ENCODE assay signal across 24 cellular contexts in the genomic region with DNA sequence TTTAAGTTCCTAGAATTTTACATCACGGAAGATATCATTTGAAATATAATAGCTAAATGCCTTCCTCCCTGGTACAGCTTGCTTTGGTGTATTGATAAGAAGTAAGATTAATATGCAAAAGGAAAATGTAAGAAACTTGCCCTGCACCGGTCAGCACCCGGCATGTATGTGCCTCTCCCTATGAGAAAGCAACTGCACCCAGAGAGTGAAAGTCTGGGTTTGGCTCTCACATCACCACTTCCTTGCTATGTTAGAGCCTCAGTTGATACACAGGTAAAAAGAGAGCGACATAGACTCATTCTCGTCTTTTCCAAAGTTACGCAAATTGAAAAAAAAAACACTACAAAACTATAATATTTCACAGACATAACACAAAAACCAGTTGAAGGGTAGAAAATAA.
DNase-seq lines count a peak whose midpoint lies in the region; ATAC-seq and TF ChIP-seq lines count a peak whose summit lies in the region.
"Had no signal": no experiment of that assay in that cellular context is flagged by ENCODE, and none has a peak within 500 bp of the region (broad histone marks: within the 10 kb centered on the region; RNA-seq: fewer than 3 reads in every experiment).

No MANE protein-coding gene starts in this region.

- no peak for TF ChIP-seq CTCF in mesothelial cell of epicardium (IDR thresholded peaks at IDR 0.05; ENCODE audit: unreplicated experiment)

- peak; percentile 52 for ATAC-seq in stimulated activated naive CD8-positive, alpha-beta T cell treated with anti-CD3 and anti-CD28 coated beads, Interleukin-15, Interleukin-2, amounts not matched to agents 100 U/mL and 50 U/mL, for 24 hours
- ATAC-seq in HG03460 (IDR thresholded peaks at IDR 0.05; ENCODE audit: unreplicated experiment) = no peak
- ATAC-seq: gastroesophageal sphincter, PC-3, psoas muscle, WTC11 had no signal

- H3K9me3 ChIP-seq in effector memory CD4-positive, alpha-beta T cell (ENCODE audit: control insufficient read depth, low read length) = no peaks in the 10 kb centered on the region
- H3K9me3 ChIP-seq: gastroesophageal sphincter, psoas muscle had no signal

- peak overlapping the region; percentile 24 for H3K4me3 ChIP-seq in effector memory CD4-positive, alpha-beta T cell (ENCODE audit: insufficient read depth, low read depth, low read length, poor library complexity, severe bottlenecking)
- H3K4me3 ChIP-seq: esophagus muscularis mucosa, gastroesophageal sphincter, psoas muscle, tibial artery had no signal

- no peak overlapping the region for H3K4me3 Mint-ChIP-seq in mesothelial cell of epicardium
- H3K4me3 Mint-ChIP-seq: nephron progenitor cell, WTC11 had no signal

- intact Hi-C loops in posterior vena cava (cut with DNase I) = no loop called here

- DNase-seq in stimulated activated CD4-positive, alpha-beta T cell treated with anti-CD3 and anti-CD28 coated beads, Interleukin-15, amount 100 ng/mL, for 24 hours = peak; percentile 52
- no peak for DNase-seq in stimulated activated CD4-positive, alpha-beta T cell treated with anti-CD3 and anti-CD28 coated beads, Interleukin-12 subunit alpha, Interleukin-12 subunit beta, amount 100 ng/mL, for 4 hours
- DNase-seq in activated CD4-positive, alpha-beta T cell treated with anti-CD3 and anti-CD28 coated beads, Interleukin-2, amount 50 U/mL, for 1 hour = peak; percentile 30
- no peak for DNase-seq in effector memory CD4-positive, alpha-beta T cell
- DNase-seq in stimulated activated naive CD8-positive, alpha-beta T cell treated with anti-CD3 and anti-CD28 coated beads, Interleukin-15, Interleukin-2, amounts not matched to agents 100 U/mL and 50 U/mL, for 24 hours = peak; percentile 41
- DNase-seq in posterior vena cava (ENCODE audit: low spot score) (no peak), mesothelial cell of epicardium (ENCODE audit: low spot score in 2 of 2, unreplicated experiment in 2 of 2) (no peak)
- DNase-seq: aorta; central memory CD4-positive, alpha-beta T cell; effector CD4-positive, alpha-beta T cell; kidney glomerular epithelial cell; MV-4-11; NCI-H187; NCI-H226; nephron progenitor cell; PC-3; psoas muscle; SIG-M5; small intestine; tibial artery had no signal

- no peak overlapping the region for H3K27ac Mint-ChIP-seq in mesothelial cell of epicardium
- H3K27ac Mint-ChIP-seq: nephron progenitor cell, WTC11 had no signal

- no peaks in the 10 kb centered on the region for H3K36me3 ChIP-seq in effector memory CD4-positive, alpha-beta T cell (ENCODE audit: control insufficient read depth, insufficient read depth, low read length)

- no peaks in the 10 kb centered on the region for H3K27me3 Mint-ChIP-seq in mesothelial cell of epicardium (ENCODE audit: low read depth)

- H3K4me1 ChIP-seq in effector memory CD4-positive, alpha-beta T cell (ENCODE audit: control insufficient read depth, insufficient read depth, low read length, poor library complexity, severe bottlenecking) = peaks cover 35% of the 10 kb centered on the region
- H3K4me1 ChIP-seq: psoas muscle, tibial artery had no signal

- peaks cover 11% of the 10 kb centered on the region for H3K9me3 Mint-ChIP-seq in mesothelial cell of epicardium

- no peaks in the 10 kb centered on the region for H3K27me3 ChIP-seq in effector memory CD4-positive, alpha-beta T cell (replicated peaks; ENCODE audit: control insufficient read depth, insufficient read depth, low read length, poor library complexity, severe bottlenecking)
- H3K27me3 ChIP-seq: esophagus muscularis mucosa, gastroesophageal sphincter, tibial artery had no signal

- peak overlapping the region; percentile 85 for H3K27ac ChIP-seq in effector memory CD4-positive, alpha-beta T cell (ENCODE audit: insufficient read depth, low read length, poor library complexity, severe bottlenecking)
- H3K27ac ChIP-seq: esophagus muscularis mucosa, gastroesophageal sphincter, psoas muscle, tibial artery had no signal

- peaks cover 8% of the 10 kb centered on the region for H3K4me1 Mint-ChIP-seq in mesothelial cell of epicardium
- H3K4me1 Mint-ChIP-seq: nephron progenitor cell had no signal

- H3K36me3 Mint-ChIP-seq in mesothelial cell of epicardium = peaks cover 28% of the 10 kb centered on the region

Comparison
In these comparisons a context has a peak if more than half of its experiments do, and no peak if none do; other contexts are left out.
1. DNase-seq: peak in stimulated activated CD4-positive, alpha-beta T cell treated with anti-CD3 and anti-CD28 coated beads, Interleukin-15, amount 100 ng/mL, for 24 hours (single experiment), activated CD4-positive, alpha-beta T cell treated with anti-CD3 and anti-CD28 coated beads, Interleukin-2, amount 50 U/mL, for 1 hour (single experiment) and stimulated activated naive CD8-positive, alpha-beta T cell treated with anti-CD3 and anti-CD28 coated beads, Interleukin-15, Interleukin-2, amounts not matched to agents 100 U/mL and 50 U/mL, for 24 hours (single experiment); none in stimulated activated CD4-positive, alpha-beta T cell treated with anti-CD3 and anti-CD28 coated beads, Interleukin-12 subunit alpha, Interleukin-12 subunit beta, amount 100 ng/mL, for 4 hours (single experiment), effector memory CD4-positive, alpha-beta T cell (0 of 3), posterior vena cava (single experiment) and mesothelial cell of epicardium (0 of 2).